In genomic region chr20:45405566-45406259, GRCh38 we compare ENCODE assay signal across 8 cellular contexts. TPM values are rescaled to one million over a fixed set of nuclear protein-coding genes. Genes with fewer than 3 reads are reported as not detected.
DNase-seq lines count a peak whose midpoint lies in the region; ATAC-seq and TF ChIP-seq lines count a peak whose summit lies in the region.

No MANE protein-coding gene starts in this region.

- no peak for TF ChIP-seq POLR2A in sigmoid colon (IDR thresholded peaks at IDR 0.05)

- H3K27ac Mint-ChIP-seq in activated naive CD8-positive, alpha-beta T cell treated with anti-CD3 and anti-CD28 coated beads, Interleukin-2, amount 10 ng/mL, durations not matched to agents 7 days and 5 days, result peak overlapping the region; percentile 48

- DNase-seq in AG08395 (ENCODE audit: low spot score) (peak; percentile 19), right cardiac atrium (peak; percentile 63 to 89 (median 85)), sigmoid colon (peak; percentile 81), activated gamma-delta T cell (lab: John Stamatoyannopoulos, UW) (no peak)
- no peak for DNase-seq in activated naive CD8-positive, alpha-beta T cell treated with anti-CD3 and anti-CD28 coated beads, Interleukin-2, amount 10 ng/mL, durations not matched to agents 7 days and 5 days

- POLR2A ChIA-PET in HEK293 (lab: Yijun Ruan, JAX), result interaction anchor here (0.6 to 2.2 kb wide), 3 partner anchors 32 to 83 kb away, joined by 3 to 14 read pairs (median 3); no protein-coding TSS in a partner anchor
- POLR2A ChIA-PET in activated naive CD8-positive, alpha-beta T cell treated with anti-CD3 and anti-CD28 coated beads, Interleukin-2, amount 10 ng/mL, durations not matched to agents 7 days and 5 days (lab: Charles Lee), result interaction anchor here (0.6 to 2.8 kb wide), 3 partner anchors 10 to 31 kb away, joined by 4 to 23 read pairs (median 20); partner anchors contain the start of gene PIGT

- H3K4me3 ChIP-seq in HEK293 (ENCODE audit: low read depth, low read length), result peak overlapping the region; percentile 71
- H3K4me3 ChIP-seq in right cardiac atrium (ENCODE audit: low read length), result peak overlapping the region; percentile 85
- peak overlapping the region; percentile 84 to 97 (median 92) for H3K4me3 ChIP-seq in sigmoid colon

- WGBS in right cardiac atrium, result 2% methylated on average over 49 of the region's 49 CpGs
- 1 to 2% methylated on average over 49 of the region's 49 CpGs for WGBS in sigmoid colon, 2 donors

- peak; percentile 22 for ATAC-seq in activated naive CD8-positive, alpha-beta T cell treated with anti-CD3 and anti-CD28 coated beads, Interleukin-2, amount 10 ng/mL, durations not matched to agents 7 days and 5 days (ENCODE audit: low read depth)
- ATAC-seq in right cardiac atrium (peak; percentile 32 to 67), GM21390 (IDR thresholded peaks at IDR 0.05; ENCODE audit: unreplicated experiment) (no peak), HG02981 (IDR thresholded peaks at IDR 0.05; ENCODE audit: unreplicated experiment) (no peak)

- H3K27me3 ChIP-seq in right cardiac atrium (ENCODE audit: control insufficient read depth, insufficient read depth), result no peaks in the 10 kb centered on the region
- H3K27me3 ChIP-seq in sigmoid colon, result no peaks in the 10 kb centered on the region

- peaks cover 10% of the 10 kb centered on the region for H3K4me1 ChIP-seq in HEK293 (ENCODE audit: control insufficient read depth, insufficient read depth, low read length)
- no peaks in the 10 kb centered on the region for H3K4me1 ChIP-seq in right cardiac atrium (ENCODE audit: control insufficient read depth, insufficient read depth, low read length)
- peaks cover 0 to 39% (median 25%) of the 10 kb centered on the region in 4 donors for H3K4me1 ChIP-seq in sigmoid colon

- H3K9me3 Mint-ChIP-seq in activated naive CD8-positive, alpha-beta T cell treated with anti-CD3 and anti-CD28 coated beads, Interleukin-2, amount 10 ng/mL, durations not matched to agents 7 days and 5 days, result peaks cover 12% of the 10 kb centered on the region

- H3K4me3 Mint-ChIP-seq in activated naive CD8-positive, alpha-beta T cell treated with anti-CD3 and anti-CD28 coated beads, Interleukin-2, amount 10 ng/mL, durations not matched to agents 7 days and 5 days, result peak overlapping the region; percentile 76

- TF ChIP-seq EP300 in sigmoid colon (IDR thresholded peaks at IDR 0.05), result no peak

- H3K36me3 Mint-ChIP-seq in activated naive CD8-positive, alpha-beta T cell treated with anti-CD3 and anti-CD28 coated beads, Interleukin-2, amount 10 ng/mL, durations not matched to agents 7 days and 5 days, result peaks cover 16% of the 10 kb centered on the region

- H3K27ac ChIP-seq in HEK293 (ENCODE audit: extremely low read depth, low read depth, low read length) (peak overlapping the region; percentile 92; the same call in 1 of the 2 replicates), right cardiac atrium (ENCODE audit: low read length) (peak overlapping the region; percentile 16), sigmoid colon (peak overlapping the region; percentile 94 to 99 (median 97))

- H3K4me1 Mint-ChIP-seq in activated naive CD8-positive, alpha-beta T cell treated with anti-CD3 and anti-CD28 coated beads, Interleukin-2, amount 10 ng/mL, durations not matched to agents 7 days and 5 days, result peaks cover 10% of the 10 kb centered on the region

- H3K9me3 ChIP-seq in HEK293 (ENCODE audit: control insufficient read depth, insufficient read depth, low read depth, low read length) (no peaks in the 10 kb centered on the region), right cardiac atrium (ENCODE audit: control insufficient read depth, low read length) (no peaks in the 10 kb centered on the region), sigmoid colon (peaks cover 0 to 5% (median 0%) of the 10 kb centered on the region in 4 donors)

- intact Hi-C loops in right cardiac atrium (cut with DNase I), result no loop called here
- intact Hi-C loops in sigmoid colon (cut with DNase I), result loop anchor here (2.0 to 10.0 kb wide), 4 partner anchors 33 to 441 kb away; partner anchors contain the start of genes STK4, SYS1 and TOMM34

- H3K36me3 ChIP-seq in HEK293 (ENCODE audit: control insufficient read depth in 2 of 2, insufficient read depth in 1 of 2, low read length in 2 of 2) (peaks cover 0 to 22% of the 10 kb centered on the region in 2 experiments; a peak in 1 of 3 replicates), sigmoid colon (peaks cover 0 to 25% (median 12%) of the 10 kb centered on the region in 4 donors)

- CTCF ChIA-PET in HEK293 (lab: Yijun Ruan, JAX), result no interaction called here

- H3K27me3 Mint-ChIP-seq in activated naive CD8-positive, alpha-beta T cell treated with anti-CD3 and anti-CD28 coated beads, Interleukin-2, amount 10 ng/mL, durations not matched to agents 7 days and 5 days, result peaks cover 15% of the 10 kb centered on the region

- TF ChIP-seq CTCF in HEK293 (tag by site-specific recombination; IDR thresholded peaks at IDR 0.05), result no peak
- TF ChIP-seq CTCF in sigmoid colon (IDR thresholded peaks at IDR 0.05), result no peak

TF ChIP-seq in HEK293, 187 proteins besides CTCF, POLR2A, EP300 and RAD21 (continues in another document):
- TF ChIP-seq ZNF514 (tag by site-specific recombination; IDR thresholded peaks at IDR 0.05) (no peak), ZNF707 (tag by site-specific recombination; IDR thresholded peaks at IDR 0.05) (no peak)
- TF ChIP-seq, protein P1, sequence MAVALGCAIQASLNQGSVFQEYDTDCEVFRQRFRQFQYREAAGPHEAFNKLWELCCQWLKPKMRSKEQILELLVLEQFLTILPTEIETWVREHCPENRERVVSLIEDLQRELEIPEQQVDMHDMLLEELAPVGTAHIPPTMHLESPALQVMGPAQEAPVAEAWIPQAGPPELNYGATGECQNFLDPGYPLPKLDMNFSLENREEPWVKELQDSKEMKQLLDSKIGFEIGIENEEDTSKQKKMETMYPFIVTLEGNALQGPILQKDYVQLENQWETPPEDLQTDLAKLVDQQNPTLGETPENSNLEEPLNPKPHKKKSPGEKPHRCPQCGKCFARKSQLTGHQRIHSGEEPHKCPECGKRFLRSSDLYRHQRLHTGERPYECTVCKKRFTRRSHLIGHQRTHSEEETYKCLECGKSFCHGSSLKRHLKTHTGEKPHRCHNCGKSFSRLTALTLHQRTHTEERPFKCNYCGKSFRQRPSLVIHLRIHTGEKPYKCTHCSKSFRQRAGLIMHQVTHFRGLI (tag by site-specific recombination; IDR thresholded peaks at IDR 0.05), result peak; percentile 64; the same call in 1 of the 2 replicates

RNA-seq across cellular contexts. Expression of gene DBNDD2, which starts 2.4 kb away (rescaled TPM):
- total RNA-seq in activated naive CD8-positive, alpha-beta T cell treated with anti-CD3 and anti-CD28 coated beads, Interleukin-2, amount 10 ng/mL, durations not matched to agents 7 days and 5 days, result 10 to 100 TPM; 21.1 TPM
- total RNA-seq in right cardiac atrium (100 to 1,000 TPM; 163 to 208 (median 178) TPM), sigmoid colon (100 to 1,000 TPM in 3 of 4 donors, 10 to 100 TPM in 1; 99.7 to 111 (median 103) TPM)
- polyA plus RNA-seq in right cardiac atrium (228 TPM), sigmoid colon (100 to 1,000 TPM; 112 to 174 (median 137) TPM)

RNA-seq across cellular contexts. Expression of gene PIGT, which starts 10.2 kb away (rescaled TPM):
- 10 to 100 TPM; 64.9 to 72.7 TPM for total RNA-seq in activated naive CD8-positive, alpha-beta T cell treated with anti-CD3 and anti-CD28 coated beads, Interleukin-2, amount 10 ng/mL, durations not matched to agents 7 days and 5 days
- total RNA-seq in right cardiac atrium (100 to 1,000 TPM; 116 to 134 (median 125) TPM), sigmoid colon (10 to 100 TPM; 49.7 to 66.7 (median 56.1) TPM)
- polyA plus RNA-seq in right cardiac atrium (140 TPM), sigmoid colon (10 to 100 TPM; 33.0 to 98.7 (median 43.0) TPM)

RNA-seq across cellular contexts. Expression of gene TP53TG5, which starts 27.6 kb away (rescaled TPM):
- total RNA-seq in activated naive CD8-positive, alpha-beta T cell treated with anti-CD3 and anti-CD28 coated beads, Interleukin-2, amount 10 ng/mL, durations not matched to agents 7 days and 5 days, result not detected
- 1 to 10 TPM in 3 of 4 donors, under 1 TPM in 1; 0.82 to 1.5 (median 1.4) TPM for total RNA-seq in right cardiac atrium
- polyA plus RNA-seq in right cardiac atrium, result 0.95 TPM
- total RNA-seq in sigmoid colon, result under 1 TPM in 1 of 4 donors, not detected in 3; 0.36 TPM
- polyA plus RNA-seq in sigmoid colon, result under 1 TPM in 1 of 3 donors, not detected in 2; 0.03 TPM

RNA-seq across cellular contexts. Expression of gene SYS1, which starts 42.8 kb away (rescaled TPM):
- total RNA-seq in activated naive CD8-positive, alpha-beta T cell treated with anti-CD3 and anti-CD28 coated beads, Interleukin-2, amount 10 ng/mL, durations not matched to agents 7 days and 5 days, result 10 to 100 TPM; 34.9 to 38.6 TPM
- total RNA-seq in right cardiac atrium (10 to 100 TPM; 21.5 to 28.7 (median 25.8) TPM), sigmoid colon (10 to 100 TPM; 44.2 to 58.7 (median 52.2) TPM)
- polyA plus RNA-seq in right cardiac atrium (17.1 TPM), sigmoid colon (10 to 100 TPM; 14.4 to 35.6 (median 17.1) TPM)

RNA-seq across cellular contexts. Expression of gene SDC4, which starts 57.5 kb away (rescaled TPM):
- 1 to 10 TPM; 7.0 to 7.1 TPM for total RNA-seq in activated naive CD8-positive, alpha-beta T cell treated with anti-CD3 and anti-CD28 coated beads, Interleukin-2, amount 10 ng/mL, durations not matched to agents 7 days and 5 days
- total RNA-seq in right cardiac atrium (100 to 1,000 TPM in 1 of 4 donors, 10 to 100 TPM in 3; 57.5 to 125 (median 61.2) TPM), sigmoid colon (100 to 1,000 TPM in 1 of 4 donors, 10 to 100 TPM in 3; 79.9 to 149 (median 88.5) TPM)
- polyA plus RNA-seq in right cardiac atrium (63.8 TPM), sigmoid colon (10 to 100 TPM; 22.2 to 63.9 (median 23.6) TPM)

Comparison
In these comparisons a context has a peak if more than half of its experiments do, and no peak if none do; other contexts are left out.
1. DNase-seq: peak in AG08395 (single experiment), right cardiac atrium (3 of 3) and sigmoid colon (single experiment); none in activated naive CD8-positive, alpha-beta T cell treated with anti-CD3 and anti-CD28 coated beads, Interleukin-2, amount 10 ng/mL, durations not matched to agents 7 days and 5 days (single experiment) and activated gamma-delta T cell (single experiment).
2. H3K27ac ChIP-seq: peak in every context shown above with its lines; median percentile 97 in sigmoid colon; 92 in HEK293; 16 in right cardiac atrium.
3. ATAC-seq: peak in activated naive CD8-positive, alpha-beta T cell treated with anti-CD3 and anti-CD28 coated beads, Interleukin-2, amount 10 ng/mL, durations not matched to agents 7 days and 5 days (single experiment) and right cardiac atrium (2 of 2); none in GM21390 (single experiment) and HG02981 (single experiment).
4. RNA of gene DBNDD2, which starts 2.4 kb away (total RNA-seq): 163 to 208 TPM in right cardiac atrium and 99.7 to 111 TPM in sigmoid colon; 21.1 TPM in activated naive CD8-positive, alpha-beta T cell treated with anti-CD3 and anti-CD28 coated beads, Interleukin-2, amount 10 ng/mL, durations not matched to agents 7 days and 5 days; every median in the first group is over 4 times any median in the second.
5. Peak in every context shown above with its lines, with median percentiles within 50 percentile points of each other: H3K4me3 ChIP-seq.